24 cellular contexts compared by ENCODE assay signal in genomic region chr19:28949535-28949934, GRCh38.
"Had no signal": no experiment of that assay in that cellular context is flagged by ENCODE, and none has a peak within 500 bp of the region (broad histone marks: within the 10 kb centered on the region; RNA-seq: fewer than 3 reads in every experiment).

No MANE protein-coding gene starts in this region.

- DNase-seq: activated CD4-positive, alpha-beta T cell treated with anti-CD3 and anti-CD28 coated beads for 36 hours; activated CD4-positive, CD25-positive, alpha-beta regulatory T cell; activated CD8-positive, alpha-beta memory T cell treated with anti-CD3 and anti-CD28 coated beads, Interleukin-2, amount 10 ng/mL, durations not matched to agents 7 days and 5 days; activated CD8-positive, alpha-beta T cell treated with anti-CD3 and anti-CD28 coated beads, Interleukin-2, amount 10 ng/mL, durations not matched to agents 7 days and 5 days; activated naive CD8-positive, alpha-beta T cell treated with anti-CD3 and anti-CD28 coated beads, Interleukin-2, amount 50 U/mL, for 24 hours; activated T-cell treated with anti-CD3 and anti-CD28 coated beads, Interleukin-2, amount 50 U/mL, for 48 hours; amygdala; central memory CD4-positive, alpha-beta T cell; foreskin keratinocyte; heart left ventricle; hypothalamus; islet precursor cell; left ventricle myocardium superior; retina; sigmoid colon; stimulated activated CD4-positive, alpha-beta T cell treated with anti-CD3 and anti-CD28 coated beads, Interleukin-4, amount 100 ng/mL, for 24 hours; stimulated activated CD8-positive, alpha-beta memory T cell treated with anti-CD3 and anti-CD28 coated beads, Interleukin-4, amount 100 ng/mL, for 48 hours; stomach; T-helper 1 cell; thyroid gland; upper lobe of right lung had no signal

- H3K4me3 ChIP-seq: breast epithelium, esophagus muscularis mucosa, heart left ventricle, prostate gland, sigmoid colon, stomach, thyroid gland, upper lobe of right lung had no signal

- H3K9me3 ChIP-seq: breast epithelium, prostate gland, sigmoid colon, thyroid gland, upper lobe of right lung had no signal

- H3K27me3 ChIP-seq: breast epithelium, foreskin keratinocyte, heart left ventricle, thyroid gland, upper lobe of right lung had no signal

- H3K36me3 ChIP-seq: breast epithelium, esophagus muscularis mucosa, heart left ventricle, prostate gland, sigmoid colon, stomach, thyroid gland, upper lobe of right lung had no signal

- H3K4me1 ChIP-seq: breast epithelium, esophagus muscularis mucosa, foreskin keratinocyte, heart left ventricle, prostate gland, sigmoid colon, thyroid gland, upper lobe of right lung had no signal

- H3K27ac ChIP-seq: breast epithelium, esophagus muscularis mucosa, foreskin keratinocyte, heart left ventricle, prostate gland, sigmoid colon, stomach, thyroid gland, upper lobe of right lung had no signal
